15 cellular contexts compared by ENCODE assay signal in genomic region chr21:35366348-35367085, GRCh38.
A peak's percentile ranks its signal among the peaks of the same experiment; 100 is the strongest.
DNase-seq lines count a peak whose midpoint lies in the region; ATAC-seq and TF ChIP-seq lines count a peak whose summit lies in the region.
"Had no signal": no experiment of that assay in that cellular context is flagged by ENCODE, and none has a peak within 500 bp of the region (broad histone marks: within the 10 kb centered on the region; RNA-seq: fewer than 3 reads in every experiment).

No MANE protein-coding gene starts in this region.

- H3K36me3 Mint-ChIP-seq in naive thymus-derived CD8-positive, alpha-beta T cell, result peaks cover 0 to 1% (median 0%) of the 10 kb centered on the region in 3 donors
- H3K36me3 Mint-ChIP-seq: natural killer cell treated with Interleukin-12 subunit alpha and Interleukin-12 subunit beta and Interleukin-15 and Interleukin-18, amount 100 ng/mL, for 72 hours had no signal

- H3K4me1 ChIP-seq in psoas muscle (peaks cover 22% of the 10 kb centered on the region), foreskin keratinocyte (no peaks in the 10 kb centered on the region)
- H3K4me1 ChIP-seq: HAP-1 had no signal

- POLR2A ChIA-PET in naive thymus-derived CD8-positive, alpha-beta T cell (lab: Charles Lee), result no interaction called here

- H3K27me3 Mint-ChIP-seq in naive thymus-derived CD8-positive, alpha-beta T cell, result peaks cover 0 to 3% (median 0%) of the 10 kb centered on the region in 5 donors

- peak; percentile 91 for DNase-seq in AG09309 (ENCODE audit: low read depth)
- DNase-seq in NCI-H2196 treated with DMSO at 0.1 percent for 48 hours (lab: John Stamatoyannopoulos, UW; ENCODE audit: unreplicated experiment), result peak; percentile 36
- peak; percentile 88 for DNase-seq in fibroblast of the conjunctiva (ENCODE audit: low read depth)
- no peak for DNase-seq in psoas muscle
- DNase-seq in kidney tubule cell (ENCODE audit: low spot score), result no peak
- DNase-seq in epidermal melanocyte (ENCODE audit: insufficient read length, low spot score), result no peak
- DNase-seq in naive thymus-derived CD8-positive, alpha-beta T cell, result no peak
- DNase-seq in foreskin keratinocyte, result no peak
- DNase-seq: activated naive CD4-positive, alpha-beta T cell; DND-41; foreskin melanocyte; SHP77 treated with DMSO at 0.1 percent for 48 hours had no signal

- H3K27ac ChIP-seq in psoas muscle (peak overlapping the region; percentile 89), foreskin keratinocyte (no peak overlapping the region)

- H3K4me3 Mint-ChIP-seq in naive thymus-derived CD8-positive, alpha-beta T cell, result no peak overlapping the region
- H3K4me3 Mint-ChIP-seq: B cell; natural killer cell treated with Interleukin-12 subunit alpha and Interleukin-12 subunit beta and Interleukin-15 and Interleukin-18, amount 100 ng/mL, for 72 hours had no signal

- no peaks in the 10 kb centered on the region for H3K36me3 ChIP-seq in psoas muscle (ENCODE audit: insufficient read depth in 1 of 2, low read depth in 1 of 2)
- H3K36me3 ChIP-seq: HAP-1 had no signal

- TF ChIP-seq CTCF in AG09309 (IDR thresholded peaks at IDR 0.05; ENCODE audit: control insufficient read depth, insufficient read depth, low read depth, low read length, missing control alignments) (no peak), psoas muscle (IDR thresholded peaks at IDR 0.05) (no peak), foreskin keratinocyte (conservative IDR thresholded peaks at IDR 0.05) (no peak)

- ATAC-seq in psoas muscle, result peak; percentile 89 to 94 (median 92)
- no peak for ATAC-seq in naive thymus-derived CD8-positive, alpha-beta T cell
- ATAC-seq in foreskin keratinocyte, result no peak
- ATAC-seq: natural killer cell treated with Interleukin-12 subunit alpha and Interleukin-12 subunit beta and Interleukin-15 and Interleukin-18, amount 100 ng/mL, for 72 hours had no signal

- WGBS in psoas muscle, 3 donors, result 14 to 20% (median 18%) methylated on average over 5 of the region's 5 CpGs

- intact Hi-C loops in psoas muscle (cut with DNase I), result loop anchor here (1.0 to 10.0 kb wide), 4 partner anchors 102 to 322 kb away; partner anchors contain the start of gene RUNX1 (in 1 of the 2)

- H3K4me1 Mint-ChIP-seq in naive thymus-derived CD8-positive, alpha-beta T cell, result no peaks in the 10 kb centered on the region
- H3K4me1 Mint-ChIP-seq: B cell had no signal

- no peak overlapping the region for H3K27ac Mint-ChIP-seq in naive thymus-derived CD8-positive, alpha-beta T cell
- H3K27ac Mint-ChIP-seq: B cell had no signal

- H3K4me3 ChIP-seq in AG09309 (ENCODE audit: control insufficient read depth, low read depth, low read length), result no peak overlapping the region
- H3K4me3 ChIP-seq in psoas muscle, result no peak overlapping the region
- H3K4me3 ChIP-seq: HAP-1 had no signal

- H3K9me3 Mint-ChIP-seq in naive thymus-derived CD8-positive, alpha-beta T cell, result peaks cover 0 to 2% (median 0%) of the 10 kb centered on the region in 9 donors
- H3K9me3 Mint-ChIP-seq: natural killer cell treated with Interleukin-12 subunit alpha and Interleukin-12 subunit beta and Interleukin-15 and Interleukin-18, amount 100 ng/mL, for 72 hours had no signal

- H3K27me3 ChIP-seq in psoas muscle (ENCODE audit: insufficient read depth in 3 of 3, low read length in 2 of 3) (no peaks in the 10 kb centered on the region), foreskin keratinocyte (no peaks in the 10 kb centered on the region)

- H3K9me3 ChIP-seq in psoas muscle, result no peaks in the 10 kb centered on the region
- H3K9me3 ChIP-seq: HAP-1 had no signal

Comparison
In these comparisons a context has a peak if more than half of its experiments do, and no peak if none do; other contexts are left out.
1. DNase-seq: peak in AG09309 (single experiment), NCI-H2196 treated with DMSO at 0.1 percent for 48 hours (single experiment) and fibroblast of the conjunctiva (single experiment); none in psoas muscle (0 of 2), kidney tubule cell (single experiment), epidermal melanocyte (single experiment), naive thymus-derived CD8-positive, alpha-beta T cell (0 of 10) and foreskin keratinocyte (0 of 2).
2. ATAC-seq: peak in psoas muscle (4 of 4); none in naive thymus-derived CD8-positive, alpha-beta T cell (0 of 2) and foreskin keratinocyte (single experiment).